In genomic region chr5:93300309-93300923, GRCh38 we compare ENCODE assay signal across 2 cellular contexts.
TF ChIP-seq lines count a peak whose summit lies in the region.

No MANE protein-coding gene starts in this region.

TF ChIP-seq in H1, 55 proteins besides CTCF, POLR2A, EP300 and RAD21:
- TF ChIP-seq NRF1 (IDR thresholded peaks at IDR 0.05; ENCODE audit: low read depth, low read length) (no peak), KDM5A (IDR thresholded peaks at IDR 0.05; ENCODE audit: low read length) (no peak), JUND (IDR thresholded peaks at IDR 0.05; ENCODE audit: low read length) (no peak), YY1 (IDR thresholded peaks at IDR 0.05; ENCODE audit: low read depth, low read length) (no peak), SIRT6 (IDR thresholded peaks at IDR 0.05; ENCODE audit: low read length) (no peak), BRCA1 (IDR thresholded peaks at IDR 0.05; ENCODE audit: low read depth, low read length) (no peak), PHF8 (conservative IDR thresholded peaks at IDR 0.05; ENCODE audit: low read depth, low read length) (no peak)

TF ChIP-seq in neural cell, 6 proteins besides CTCF, POLR2A, EP300 and RAD21:
- TF ChIP-seq EZH2 (IDR thresholded peaks at IDR 0.05; ENCODE audit: borderline replicate concordance, insufficient read depth, low read length, poor library complexity, severe bottlenecking) (no peak), POLR2AphosphoS5 (IDR thresholded peaks at IDR 0.05) (peak; percentile 64)
